In genomic region chr6:41921712-41921998, GRCh38 we compare ENCODE assay signal across 8 cellular contexts. TPM values are rescaled to one million over a fixed set of nuclear protein-coding genes. Genes with fewer than 3 reads are reported as not detected.
DNase-seq lines count a peak whose midpoint lies in the region; ATAC-seq lines count a peak whose summit lies in the region.

No MANE protein-coding gene starts in this region.

- peaks cover 55% of the 10 kb centered on the region for H3K4me1 Mint-ChIP-seq in activated CD4-positive, alpha-beta T cell treated with anti-CD3 and anti-CD28 coated beads, Interleukin-2, amount 10 ng/mL, durations not matched to agents 7 days and 5 days
- peaks cover 27 to 59% (median 51%) of the 10 kb centered on the region in 7 donors for H3K4me1 Mint-ChIP-seq in naive thymus-derived CD4-positive, alpha-beta T cell

- intact Hi-C loops in naive thymus-derived CD4-positive, alpha-beta T cell (cut with micrococcal nuclease) = loop anchor here (1.0 to 10.0 kb wide), 16 partner anchors 15 to 1058 kb away; partner anchors contain the start of genes MRPS10 (in 2 of the 2), TFEB (in 2 of the 2), TOMM6 (in 2 of the 2) and USP49 (in 2 of the 2)

- no peaks in the 10 kb centered on the region for H3K9me3 Mint-ChIP-seq in activated CD4-positive, alpha-beta T cell treated with anti-CD3 and anti-CD28 coated beads, Interleukin-2, amount 10 ng/mL, durations not matched to agents 7 days and 5 days
- peaks cover 0 to 14% (median 0%) of the 10 kb centered on the region in 11 donors for H3K9me3 Mint-ChIP-seq in naive thymus-derived CD4-positive, alpha-beta T cell

- peak overlapping the region; percentile 79 to 95 for H3K4me3 ChIP-seq in duodenal mucosa (ENCODE audit: low read depth in 1 of 2, low read length in 2 of 2)
- H3K4me3 ChIP-seq in naive thymus-derived CD4-positive, alpha-beta T cell (ENCODE audit: low read length) = peak overlapping the region; percentile 76

- peak overlapping the region; percentile 98 for H3K27ac Mint-ChIP-seq in activated CD4-positive, alpha-beta T cell treated with anti-CD3 and anti-CD28 coated beads, Interleukin-2, amount 10 ng/mL, durations not matched to agents 7 days and 5 days
- peak overlapping the region; percentile 94 to 100 (median 99) for H3K27ac Mint-ChIP-seq in naive thymus-derived CD4-positive, alpha-beta T cell

- peaks cover 20% of the 10 kb centered on the region for H3K36me3 Mint-ChIP-seq in activated CD4-positive, alpha-beta T cell treated with anti-CD3 and anti-CD28 coated beads, Interleukin-2, amount 10 ng/mL, durations not matched to agents 7 days and 5 days (ENCODE audit: low read depth)
- peaks cover 0 to 18% (median 2%) of the 10 kb centered on the region in 5 donors for H3K36me3 Mint-ChIP-seq in naive thymus-derived CD4-positive, alpha-beta T cell

- ATAC-seq in naive thymus-derived CD4-positive, alpha-beta T cell = no peak

- peak overlapping the region; percentile 97 for H3K27ac ChIP-seq in duodenal mucosa (ENCODE audit: low read depth, low read length)
- peak overlapping the region; percentile 95 for H3K27ac ChIP-seq in naive thymus-derived CD4-positive, alpha-beta T cell (ENCODE audit: low read depth, low read length)

- peak overlapping the region; percentile 100 for H3K4me3 Mint-ChIP-seq in activated CD4-positive, alpha-beta T cell treated with anti-CD3 and anti-CD28 coated beads, Interleukin-2, amount 10 ng/mL, durations not matched to agents 7 days and 5 days
- peak overlapping the region; percentile 95 to 100 (median 99) for H3K4me3 Mint-ChIP-seq in naive thymus-derived CD4-positive, alpha-beta T cell

- H3K9ac ChIP-seq in duodenal mucosa (ENCODE audit: low read depth in 1 of 2, low read length in 2 of 2) = peak overlapping the region; percentile 71 to 83

- peaks cover 0 to 6% of the 10 kb centered on the region in 2 donors for H3K36me3 ChIP-seq in duodenal mucosa (ENCODE audit: control insufficient read depth in 1 of 2, insufficient read depth in 2 of 2, low read length in 2 of 2)
- H3K36me3 ChIP-seq in naive thymus-derived CD4-positive, alpha-beta T cell (ENCODE audit: control insufficient read depth in 2 of 3, insufficient read depth in 3 of 3, low read length in 3 of 3) = peaks cover 0 to 6% (median 0%) of the 10 kb centered on the region in 3 experiments

- CTCF ChIA-PET in activated CD4-positive, alpha-beta T cell treated with anti-CD3 and anti-CD28 coated beads, Interleukin-2, amount 10 ng/mL, durations not matched to agents 7 days and 5 days (lab: Charles Lee) = interaction anchor here (0.5 to 25.3 kb wide), 19 partner anchors 12 to 838 kb away, joined by 3 to 412 read pairs (median 5); partner anchors contain the start of genes CCND3, TAF8, TOMM6 and USP49
- CTCF ChIA-PET in naive thymus-derived CD4-positive, alpha-beta T cell (lab: Charles Lee) = interaction anchor here (0.8 to 2.0 kb wide), 11 partner anchors 9 to 140 kb away, joined by 3 to 27 read pairs (median 4); partner anchors contain the start of gene TOMM6

- POLR2A ChIA-PET in activated CD4-positive, alpha-beta T cell treated with anti-CD3 and anti-CD28 coated beads, Interleukin-2, amount 10 ng/mL, durations not matched to agents 7 days and 5 days (lab: Charles Lee) = interaction anchor here (0.6 to 1.3 kb wide), 4 partner anchors 9 to 75 kb away, joined by 3 to 5 read pairs (median 4); no protein-coding TSS in a partner anchor
- POLR2A ChIA-PET in naive thymus-derived CD4-positive, alpha-beta T cell (lab: Charles Lee) = interaction anchor here (0.9 to 2.6 kb wide), 18 partner anchors 9 to 1594 kb away, joined by 3 to 22 read pairs (median 4); partner anchors contain the start of genes TAF8, TOMM6 and UBR2

- H3K27me3 ChIP-seq in duodenal mucosa (ENCODE audit: control insufficient read depth in 1 of 2, insufficient read depth in 2 of 2, low read length in 2 of 2) = no peaks in the 10 kb centered on the region
- H3K27me3 ChIP-seq in naive thymus-derived CD4-positive, alpha-beta T cell (ENCODE audit: control insufficient read depth in 2 of 2, insufficient read depth in 2 of 2, low read length in 2 of 2) = no peaks in the 10 kb centered on the region

- H3K27me3 Mint-ChIP-seq in activated CD4-positive, alpha-beta T cell treated with anti-CD3 and anti-CD28 coated beads, Interleukin-2, amount 10 ng/mL, durations not matched to agents 7 days and 5 days = no peaks in the 10 kb centered on the region
- peaks cover 0 to 3% (median 0%) of the 10 kb centered on the region in 5 donors for H3K27me3 Mint-ChIP-seq in naive thymus-derived CD4-positive, alpha-beta T cell

- H3K4me1 ChIP-seq in duodenal mucosa (ENCODE audit: control insufficient read depth in 1 of 2, insufficient read depth in 2 of 2, low read length in 2 of 2) = peaks cover 24 to 27% of the 10 kb centered on the region in 2 donors
- H3K4me1 ChIP-seq in naive thymus-derived CD4-positive, alpha-beta T cell (ENCODE audit: control insufficient read depth in 2 of 2, insufficient read depth in 2 of 2, low read length in 2 of 2) = peaks cover 20 to 24% of the 10 kb centered on the region in 2 donors

- H3K9me3 ChIP-seq in duodenal mucosa (ENCODE audit: control insufficient read depth in 1 of 2, low read length in 2 of 2) = no peaks in the 10 kb centered on the region
- H3K9me3 ChIP-seq in naive thymus-derived CD4-positive, alpha-beta T cell (ENCODE audit: control insufficient read depth in 2 of 3, low read length in 3 of 3) = no peaks in the 10 kb centered on the region

- DNase-seq in activated CD4-positive, alpha-beta T cell treated with anti-CD3 and anti-CD28 coated beads, Interleukin-2, amount 10 ng/mL, durations not matched to agents 7 days and 5 days = no peak
- DNase-seq in activated CD4-positive, alpha-beta T cell treated with anti-CD3 and anti-CD28 coated beads for 48 hours = no peak
- DNase-seq in NCI-H69 (lab: John Stamatoyannopoulos, UW) = peak; percentile 67
- DNase-seq in naive thymus-derived CD4-positive, alpha-beta T cell = no peak
- DNase-seq in inferior parietal cortex (ENCODE audit: extremely low spot score) = no peak
- DNase-seq in middle frontal gyrus (ENCODE audit: extremely low spot score, low spot score) = no peak
- no peak for DNase-seq in NCI-H2227 (lab: John Stamatoyannopoulos, UW; ENCODE audit: unreplicated experiment)

RNA-seq across cellular contexts. Expression of gene BYSL, which starts 0.4 kb away (rescaled TPM):
- total RNA-seq in activated CD4-positive, alpha-beta T cell treated with anti-CD3 and anti-CD28 coated beads, Interleukin-2, amount 10 ng/mL, durations not matched to agents 7 days and 5 days = 10 to 100 TPM; 29.3 to 29.8 TPM
- total RNA-seq in naive thymus-derived CD4-positive, alpha-beta T cell = 10 to 100 TPM in 1 of 5 experiments, 1 to 10 TPM in 4; 3.9 to 35.7 (median 8.1) TPM
- polyA plus RNA-seq in naive thymus-derived CD4-positive, alpha-beta T cell = 1 to 10 TPM; 4.4 to 6.6 TPM

RNA-seq across cellular contexts. Expression of gene MED20, which starts 0.7 kb away (rescaled TPM):
- 10 to 100 TPM; 18.6 to 22.7 TPM for total RNA-seq in activated CD4-positive, alpha-beta T cell treated with anti-CD3 and anti-CD28 coated beads, Interleukin-2, amount 10 ng/mL, durations not matched to agents 7 days and 5 days
- 10 to 100 TPM in 1 of 5 experiments, 1 to 10 TPM in 4; 4.5 to 21.7 (median 9.4) TPM for total RNA-seq in naive thymus-derived CD4-positive, alpha-beta T cell
- polyA plus RNA-seq in naive thymus-derived CD4-positive, alpha-beta T cell = 1 to 10 TPM; 4.2 to 4.7 TPM

RNA-seq across cellular contexts. Expression of gene CCND3, which starts 20.0 kb away (rescaled TPM):
- 100 to 1,000 TPM; 461 to 520 TPM for total RNA-seq in activated CD4-positive, alpha-beta T cell treated with anti-CD3 and anti-CD28 coated beads, Interleukin-2, amount 10 ng/mL, durations not matched to agents 7 days and 5 days
- total RNA-seq in naive thymus-derived CD4-positive, alpha-beta T cell = 100 to 1,000 TPM; 285 to 433 (median 313) TPM
- 100 to 1,000 TPM; 474 to 764 TPM for polyA plus RNA-seq in naive thymus-derived CD4-positive, alpha-beta T cell

RNA-seq across cellular contexts. Expression of gene USP49, which starts 26.5 kb away (rescaled TPM):
- total RNA-seq in activated CD4-positive, alpha-beta T cell treated with anti-CD3 and anti-CD28 coated beads, Interleukin-2, amount 10 ng/mL, durations not matched to agents 7 days and 5 days = 1 to 10 TPM; 6.3 to 7.0 TPM
- total RNA-seq in naive thymus-derived CD4-positive, alpha-beta T cell = 1 to 10 TPM; 1.8 to 6.0 (median 3.1) TPM
- under 1 TPM; 0.44 to 0.61 TPM for polyA plus RNA-seq in naive thymus-derived CD4-positive, alpha-beta T cell
